ENCODE assay signal across 12 cellular contexts in genomic region chr4:147017081-147017480, GRCh38.
"Had no signal": no experiment of that assay in that cellular context is flagged by ENCODE, and none has a peak within 500 bp of the region (broad histone marks: within the 10 kb centered on the region; RNA-seq: fewer than 3 reads in every experiment).

No MANE protein-coding gene starts in this region.

- H3K27ac ChIP-seq: coronary artery, VCaP had no signal

- DNase-seq: activated CD4-positive, alpha-beta memory T cell treated with anti-CD3 and anti-CD28 coated beads, Interleukin-2, amount 10 ng/mL, durations not matched to agents 7 days and 5 days; activated naive CD4-positive, alpha-beta T cell; activated T-cell treated with anti-CD3 and anti-CD28 coated beads, Interleukin-2, amount 50 U/mL, for 72 hours; caudate nucleus; effector CD4-positive, alpha-beta T cell; immature natural killer cell; natural killer cell; right cardiac atrium; stimulated activated naive B cell treated with anti-CD40 and anti-IgM and Interleukin-4, amounts not matched to agents 10 μg/mL and 1 μg/mL and 100 μg/mL, for 72 hours; T-helper 9 cell had no signal

- H3K4me3 ChIP-seq: coronary artery had no signal

- ATAC-seq: activated T-cell treated with anti-CD3 and anti-CD28 coated beads, Interleukin-2, amount 50 U/mL, for 72 hours; natural killer cell; right cardiac atrium had no signal
